ENCODE assay signal across 1 cellular context in genomic region chr10:110511734-110512449, GRCh38.
TF ChIP-seq lines count a peak whose summit lies in the region.

No MANE protein-coding gene starts in this region.

TF ChIP-seq in H1, 55 proteins besides CTCF, POLR2A, EP300 and RAD21:
- TF ChIP-seq YY1 (IDR thresholded peaks at IDR 0.05; ENCODE audit: low read depth, low read length) (no peak), USF2 (IDR thresholded peaks at IDR 0.05; ENCODE audit: low read length) (no peak), JUND (IDR thresholded peaks at IDR 0.05; ENCODE audit: low read length) (no peak), CTBP2 (IDR thresholded peaks at IDR 0.05; ENCODE audit: borderline replicate concordance, insufficient read depth, insufficient read length, low read length) (no peak), GABPA (IDR thresholded peaks at IDR 0.05; ENCODE audit: borderline replicate concordance, insufficient read depth, low read length) (no peak), NANOG (IDR thresholded peaks at IDR 0.05; ENCODE audit: insufficient read depth, low read depth, low read length, poor library complexity, severe bottlenecking) (no peak), BCL11A (IDR thresholded peaks at IDR 0.05; ENCODE audit: low read depth in 2 of 2, low read length in 2 of 2) (no peak), SP2 (IDR thresholded peaks at IDR 0.05; ENCODE audit: low read length) (no peak), BACH1 (IDR thresholded peaks at IDR 0.05; ENCODE audit: low read length) (no peak), SP4 (IDR thresholded peaks at IDR 0.05; ENCODE audit: low read length) (no peak), NRF1 (IDR thresholded peaks at IDR 0.05; ENCODE audit: low read depth, low read length) (no peak), ATF3 (IDR thresholded peaks at IDR 0.05; ENCODE audit: insufficient read depth, low read depth, low read length) (no peak), KDM1A (IDR thresholded peaks at IDR 0.05; ENCODE audit: borderline replicate concordance, low read length) (no peak), SIRT6 (IDR thresholded peaks at IDR 0.05; ENCODE audit: low read length) (no peak), RNF2 (IDR thresholded peaks at IDR 0.05; ENCODE audit: borderline replicate concordance, low read depth, low read length, missing control alignments, poor library complexity, severe bottlenecking) (no peak), TEAD4 (IDR thresholded peaks at IDR 0.05; ENCODE audit: low read depth, low read length) (no peak), BRCA1 (IDR thresholded peaks at IDR 0.05; ENCODE audit: low read depth, low read length) (no peak), POU5F1 (IDR thresholded peaks at IDR 0.05; ENCODE audit: low read depth, low read length) (no peak), PHF8 (conservative IDR thresholded peaks at IDR 0.05; ENCODE audit: low read depth, low read length) (no peak)
